12 cellular contexts compared by ENCODE assay signal in the genomic region with DNA sequence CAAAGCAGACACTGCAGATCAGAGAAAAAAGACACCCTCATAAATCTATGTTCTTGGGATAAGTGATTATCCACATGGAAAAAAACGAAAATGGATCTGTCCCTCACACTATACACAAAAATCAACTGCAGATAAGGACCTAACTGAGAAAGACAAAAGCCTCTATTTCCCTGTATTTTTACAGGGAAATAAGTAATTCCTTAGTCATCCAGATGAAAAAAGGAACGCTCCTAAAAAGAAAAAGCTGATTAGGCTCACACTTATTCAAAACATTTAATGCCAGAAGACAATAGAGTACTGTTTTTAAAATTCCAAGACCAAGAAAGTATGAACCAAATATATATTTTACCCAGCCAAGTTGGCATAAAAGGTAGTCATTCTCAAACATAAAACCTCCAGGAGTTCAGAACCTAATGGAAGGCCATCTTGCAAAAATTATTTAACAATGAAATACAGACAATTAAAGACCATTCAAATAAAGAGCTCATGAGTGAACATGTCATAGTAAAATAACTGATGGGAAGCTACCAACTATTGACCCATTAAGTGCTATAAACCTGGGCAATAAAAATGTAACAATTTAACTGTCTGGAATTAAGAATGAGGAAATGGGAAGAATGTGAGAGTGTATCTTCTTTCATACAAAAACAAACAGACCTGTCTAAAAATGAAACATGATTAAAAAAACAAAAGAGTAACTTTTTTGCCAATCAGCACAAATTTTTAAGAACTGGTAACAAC. TPM values are rescaled to one million over a fixed set of nuclear protein-coding genes. Genes with fewer than 3 reads are reported as not detected.
DNase-seq lines count a peak whose midpoint lies in the region; ATAC-seq and TF ChIP-seq lines count a peak whose summit lies in the region.
"Had no signal": no experiment of that assay in that cellular context is flagged by ENCODE, and none has a peak within 500 bp of the region (broad histone marks: within the 10 kb centered on the region; RNA-seq: fewer than 3 reads in every experiment).

No MANE protein-coding gene starts in this region.

- peak overlapping the region; percentile 49 for H3K27ac Mint-ChIP-seq in T-helper 17 cell
- H3K27ac Mint-ChIP-seq in endodermal cell, result peak overlapping the region; percentile 29
- peak overlapping the region; percentile 16 for H3K27ac Mint-ChIP-seq in osteocyte (ENCODE audit: unreplicated experiment)
- H3K27ac Mint-ChIP-seq in natural killer cell, result no peak overlapping the region
- H3K27ac Mint-ChIP-seq: CD8-positive, alpha-beta T cell had no signal

- H3K4me1 Mint-ChIP-seq in T-helper 17 cell (peaks cover 5% of the 10 kb centered on the region), endodermal cell (peaks cover 51% of the 10 kb centered on the region), osteocyte (ENCODE audit: unreplicated experiment) (peaks cover 30% of the 10 kb centered on the region), natural killer cell (peaks cover 10 to 16% of the 10 kb centered on the region in 2 donors)

- no peak overlapping the region for H3K27ac ChIP-seq in endodermal cell (ENCODE audit: low read depth, low read length)
- no peak overlapping the region for H3K27ac ChIP-seq in left ventricle myocardium inferior (replicated peaks)

- 72% methylated on average over 2 of the region's 2 CpGs; no CpG with 5 or more reads in 1 of the 2 experiments for WGBS in endodermal cell (ENCODE audit: insufficient coverage in 1 of 2, insufficient read length in 1 of 2), 2 experiments

- no peak overlapping the region for H3K9ac ChIP-seq in endodermal cell (ENCODE audit: extremely low read depth, low read length, poor library complexity, severe bottlenecking)

- H3K4me3 ChIP-seq in endodermal cell (ENCODE audit: low read length) (no peak overlapping the region), left ventricle myocardium inferior (no peak overlapping the region)

- TF ChIP-seq CTCF in endodermal cell (conservative IDR thresholded peaks at IDR 0.05) (no peak), osteocyte (IDR thresholded peaks at IDR 0.05) (no peak), left ventricle myocardium inferior (IDR thresholded peaks at IDR 0.05; ENCODE audit: borderline replicate concordance) (no peak), natural killer cell (IDR thresholded peaks at IDR 0.05) (no peak)

- H3K27me3 Mint-ChIP-seq in T-helper 17 cell (no peaks in the 10 kb centered on the region), endodermal cell (ENCODE audit: insufficient read depth) (no peaks in the 10 kb centered on the region), osteocyte (ENCODE audit: unreplicated experiment) (no peaks in the 10 kb centered on the region), natural killer cell (ENCODE audit: low read depth in 2 of 2) (no peaks in the 10 kb centered on the region)

- peaks cover 34% of the 10 kb centered on the region for H3K36me3 ChIP-seq in endodermal cell (ENCODE audit: control insufficient read depth, insufficient read depth, low read length)
- peaks cover 24% of the 10 kb centered on the region for H3K36me3 ChIP-seq in left ventricle myocardium inferior

- CTCF ChIA-PET in HEK293T (lab: Yijun Ruan, JAX), result no interaction called here

- intact Hi-C loops in left ventricle myocardium inferior (cut with micrococcal nuclease), result no loop called here
- intact Hi-C loops in natural killer cell (cut with micrococcal nuclease), result no loop called here

- H3K9me3 Mint-ChIP-seq in endodermal cell (peaks cover 28% of the 10 kb centered on the region), osteocyte (ENCODE audit: unreplicated experiment) (peaks cover 28% of the 10 kb centered on the region), natural killer cell (no peaks in the 10 kb centered on the region)
- H3K9me3 Mint-ChIP-seq: CD8-positive, alpha-beta T cell had no signal

- DNase-seq in HEK293T (ENCODE audit: extremely low spot score), result no peak
- DNase-seq in T-helper 17 cell, result no peak
- DNase-seq in endodermal cell, result no peak
- DNase-seq in osteocyte (ENCODE audit: extremely low spot score, unreplicated experiment), result no peak
- DNase-seq in left ventricle myocardium inferior, result no peak
- no peak for DNase-seq in natural killer cell
- DNase-seq: CD8-positive, alpha-beta T cell; NCI-H1092; NCI-H1694 treated with DMSO at 0.1 percent for 48 hours; NCI-H446; NCI-H748 treated with DMSO at 0.1 percent for 48 hours had no signal

- H3K27me3 ChIP-seq in endodermal cell (ENCODE audit: control insufficient read depth, insufficient read depth, low read length, poor library complexity, severe bottlenecking) (no peaks in the 10 kb centered on the region), left ventricle myocardium inferior (ENCODE audit: low read depth) (no peaks in the 10 kb centered on the region)

- H3K4me1 ChIP-seq in endodermal cell (ENCODE audit: control insufficient read depth, insufficient read depth, low read length), result no peaks in the 10 kb centered on the region
- H3K4me1 ChIP-seq in left ventricle myocardium inferior, result no peaks in the 10 kb centered on the region

- H3K9me3 ChIP-seq in T-helper 17 cell (ENCODE audit: control insufficient read depth, low read length, poor library complexity, severe bottlenecking) (no peaks in the 10 kb centered on the region), endodermal cell (ENCODE audit: control insufficient read depth, low read length) (peaks cover 38% of the 10 kb centered on the region), left ventricle myocardium inferior (replicated peaks) (peaks cover 27% of the 10 kb centered on the region)

- ATAC-seq in T-helper 17 cell (no peak), GM19023 (IDR thresholded peaks at IDR 0.05; ENCODE audit: unreplicated experiment) (no peak), natural killer cell (no peak)
- ATAC-seq: CD8-positive, alpha-beta T cell had no signal

- H3K36me3 Mint-ChIP-seq in T-helper 17 cell (ENCODE audit: low read depth) (peaks cover 12% of the 10 kb centered on the region), endodermal cell (ENCODE audit: low read depth) (peaks cover 76% of the 10 kb centered on the region), osteocyte (ENCODE audit: unreplicated experiment) (peaks cover 61% of the 10 kb centered on the region), natural killer cell (peaks cover 9% of the 10 kb centered on the region)

- H3K4me3 Mint-ChIP-seq in T-helper 17 cell, result no peak overlapping the region
- no peak overlapping the region for H3K4me3 Mint-ChIP-seq in endodermal cell
- H3K4me3 Mint-ChIP-seq in osteocyte (ENCODE audit: unreplicated experiment), result no peak overlapping the region
- H3K4me3 Mint-ChIP-seq in natural killer cell, result no peak overlapping the region
- H3K4me3 Mint-ChIP-seq: CD8-positive, alpha-beta T cell had no signal

- POLR2A ChIA-PET in HEK293T (lab: Yijun Ruan, JAX), result no interaction called here

TF ChIP-seq in HEK293T, 16 proteins besides CTCF, POLR2A, EP300 and RAD21:
- no peak for TF ChIP-seq HDGF (IDR thresholded peaks at IDR 0.05; ENCODE audit: borderline replicate concordance)
- TF ChIP-seq, protein P1, sequence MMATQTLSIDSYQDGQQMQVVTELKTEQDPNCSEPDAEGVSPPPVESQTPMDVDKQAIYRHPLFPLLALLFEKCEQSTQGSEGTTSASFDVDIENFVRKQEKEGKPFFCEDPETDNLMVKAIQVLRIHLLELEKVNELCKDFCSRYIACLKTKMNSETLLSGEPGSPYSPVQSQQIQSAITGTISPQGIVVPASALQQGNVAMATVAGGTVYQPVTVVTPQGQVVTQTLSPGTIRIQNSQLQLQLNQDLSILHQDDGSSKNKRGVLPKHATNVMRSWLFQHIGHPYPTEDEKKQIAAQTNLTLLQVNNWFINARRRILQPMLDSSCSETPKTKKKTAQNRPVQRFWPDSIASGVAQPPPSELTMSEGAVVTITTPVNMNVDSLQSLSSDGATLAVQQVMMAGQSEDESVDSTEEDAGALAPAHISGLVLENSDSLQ (IDR thresholded peaks at IDR 0.05), result peak; percentile 72

RNA-seq across cellular contexts. Expression of a gene that starts 20.4 kb away (rescaled TPM):
- 10 to 100 TPM; 13.1 to 14.8 TPM for total RNA-seq in T-helper 17 cell
- total RNA-seq in endodermal cell, result 100 to 1,000 TPM; 128 to 164 TPM
- polyA plus RNA-seq in endodermal cell (2013, experiment 1 of 2), result 100 TPM
- 91.6 TPM for polyA plus RNA-seq in endodermal cell (2013, experiment 2 of 2)
- 79.5 and 82.6 TPM in 2 replicates for total RNA-seq in osteocyte
- 10.0 TPM for total RNA-seq in left ventricle myocardium inferior
- 10 to 100 TPM; 10.2 to 21.3 (median 12.9) TPM for total RNA-seq in natural killer cell

Comparison
In these comparisons a context has a peak if more than half of its experiments do, and no peak if none do; other contexts are left out.
1. H3K27ac Mint-ChIP-seq: peak in T-helper 17 cell (single experiment), endodermal cell (single experiment) and osteocyte (single experiment); none in natural killer cell (0 of 2).